19 cellular contexts compared by ENCODE assay signal in the genomic region with DNA sequence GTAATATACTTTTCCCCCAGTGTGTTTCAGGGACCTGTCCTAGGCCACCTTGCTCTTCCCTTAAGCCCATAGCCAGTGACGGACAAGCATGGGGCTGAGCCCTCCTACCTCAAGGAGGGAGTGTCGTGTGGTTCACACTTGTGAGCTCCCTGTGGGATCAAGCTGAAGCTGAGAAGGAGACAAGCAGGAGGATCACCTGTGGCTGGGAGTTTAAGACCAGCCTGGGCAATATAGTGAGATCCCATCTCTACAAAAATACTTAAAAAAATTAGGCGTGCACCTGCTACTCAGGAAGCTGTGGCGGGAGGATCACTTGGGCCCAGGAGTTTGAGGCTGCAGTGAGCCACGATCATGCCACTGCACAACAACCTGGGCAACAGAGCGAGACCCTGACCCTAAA.
A peak's percentile ranks its signal among the peaks of the same experiment; 100 is the strongest.
DNase-seq lines count a peak whose midpoint lies in the region; ATAC-seq and TF ChIP-seq lines count a peak whose summit lies in the region.
"Had no signal": no experiment of that assay in that cellular context is flagged by ENCODE, and none has a peak within 500 bp of the region (broad histone marks: within the 10 kb centered on the region; RNA-seq: fewer than 3 reads in every experiment).

No MANE protein-coding gene starts in this region.

- no peak overlapping the region for H3K4me3 Mint-ChIP-seq in activated T-cell treated with anti-CD3 and anti-CD28 coated beads, Interleukin-2, amount 50 U/mL, for 24 hours
- H3K4me3 Mint-ChIP-seq in natural killer cell treated with Interleukin-12 subunit alpha and Interleukin-12 subunit beta and Interleukin-15 and Interleukin-18, amount 100 ng/mL, for 72 hours = no peak overlapping the region
- H3K4me3 Mint-ChIP-seq in natural killer cell (no peak overlapping the region), endothelial cell (ENCODE audit: unreplicated experiment) (peak overlapping the region; percentile 79)
- H3K4me3 Mint-ChIP-seq: CD4-positive, alpha-beta memory T cell had no signal

- no peak for ATAC-seq in natural killer cell treated with Interleukin-12 subunit alpha and Interleukin-12 subunit beta and Interleukin-15 and Interleukin-18, amount 100 ng/mL, for 72 hours
- ATAC-seq in natural killer cell = no peak
- ATAC-seq: A549 had no signal

- intact Hi-C loops in natural killer cell (cut with micrococcal nuclease) = no loop called here

- peak overlapping the region; percentile 26 for H3K27ac Mint-ChIP-seq in activated T-cell treated with anti-CD3 and anti-CD28 coated beads, Interleukin-2, amount 50 U/mL, for 24 hours
- H3K27ac Mint-ChIP-seq in natural killer cell treated with Interleukin-12 subunit alpha and Interleukin-12 subunit beta and Interleukin-15 and Interleukin-18, amount 100 ng/mL, for 72 hours = peak overlapping the region; percentile 49 to 80
- no peak overlapping the region for H3K27ac Mint-ChIP-seq in natural killer cell
- H3K27ac Mint-ChIP-seq in endothelial cell (ENCODE audit: unreplicated experiment) = no peak overlapping the region

- H4K20me1 ChIP-seq in osteoblast (ENCODE audit: insufficient read depth, low read length) = no peaks in the 10 kb centered on the region

- no peak overlapping the region for H3K27ac ChIP-seq in osteoblast (ENCODE audit: low read depth, low read length)
- H3K27ac ChIP-seq: A549 had no signal

- H3K36me3 ChIP-seq in osteoblast (ENCODE audit: insufficient read depth, low read length) = peaks cover 55% of the 10 kb centered on the region

- no peak overlapping the region for H3K4me3 ChIP-seq in osteoblast (ENCODE audit: insufficient read depth, low read length)
- H3K4me3 ChIP-seq: A549 had no signal

- H3K36me3 Mint-ChIP-seq in activated T-cell treated with anti-CD3 and anti-CD28 coated beads, Interleukin-2, amount 50 U/mL, for 24 hours (ENCODE audit: low read depth) = peaks cover 76% of the 10 kb centered on the region
- peaks cover 20% of the 10 kb centered on the region for H3K36me3 Mint-ChIP-seq in natural killer cell treated with Interleukin-12 subunit alpha and Interleukin-12 subunit beta and Interleukin-15 and Interleukin-18, amount 100 ng/mL, for 72 hours
- H3K36me3 Mint-ChIP-seq in natural killer cell (peaks cover 14% of the 10 kb centered on the region), endothelial cell (ENCODE audit: low read depth, unreplicated experiment) (peaks cover 54% of the 10 kb centered on the region)

- H3K79me2 ChIP-seq in osteoblast (ENCODE audit: insufficient read depth, low read length) = no peaks in the 10 kb centered on the region

- peaks cover 13% of the 10 kb centered on the region for H3K4me1 Mint-ChIP-seq in activated T-cell treated with anti-CD3 and anti-CD28 coated beads, Interleukin-2, amount 50 U/mL, for 24 hours (ENCODE audit: low read depth)
- H3K4me1 Mint-ChIP-seq in natural killer cell treated with Interleukin-12 subunit alpha and Interleukin-12 subunit beta and Interleukin-15 and Interleukin-18, amount 100 ng/mL, for 72 hours (ENCODE audit: low read depth in 2 of 2) = peaks cover 14 to 15% of the 10 kb centered on the region in 2 donors
- H3K4me1 Mint-ChIP-seq in natural killer cell (peaks cover 1 to 12% of the 10 kb centered on the region in 2 donors), endothelial cell (ENCODE audit: unreplicated experiment) (peaks cover 8% of the 10 kb centered on the region)

- no peak overlapping the region for H3K4me2 ChIP-seq in osteoblast (ENCODE audit: insufficient read depth, low read length)
- H3K4me2 ChIP-seq: A549 had no signal

- no peak for DNase-seq in activated T-cell treated with anti-CD3 and anti-CD28 coated beads, Interleukin-2, amount 50 U/mL, for 24 hours
- DNase-seq in activated T-cell treated with anti-CD3 and anti-CD28 coated beads for 4 hours (no peak), natural killer cell (no peak), endothelial cell (ENCODE audit: low spot score) (no peak), osteoblast (ENCODE audit: insufficient read length, low spot score, missing footprints) (no peak), AG20443 (ENCODE audit: low spot score) (no peak)
- DNase-seq in natural killer cell treated with Interleukin-12 subunit alpha and Interleukin-12 subunit beta and Interleukin-15 and Interleukin-18, amount 100 ng/mL, for 72 hours (ENCODE audit: low spot score) = no peak
- DNase-seq: 8988T; ACHN; C1 segment of cervical spinal cord; Calu3; CD4-positive, alpha-beta memory T cell; COR-L47; DMS53; DMS79 treated with DMSO at 0.1 percent for 48 hours; GF-D8; H7; HCEC 1CT had no signal

- no peaks in the 10 kb centered on the region for H3K27me3 ChIP-seq in osteoblast (ENCODE audit: insufficient read depth, low read length)

- peaks cover 7% of the 10 kb centered on the region for H3K4me1 ChIP-seq in osteoblast (ENCODE audit: insufficient read depth, low read length)
- H3K4me1 ChIP-seq: A549 had no signal

- H3K9me3 ChIP-seq in osteoblast (ENCODE audit: low read depth, low read length) = no peaks in the 10 kb centered on the region
- H3K9me3 ChIP-seq: A549 had no signal

- no peaks in the 10 kb centered on the region for H3K27me3 Mint-ChIP-seq in activated T-cell treated with anti-CD3 and anti-CD28 coated beads, Interleukin-2, amount 50 U/mL, for 24 hours
- H3K27me3 Mint-ChIP-seq in natural killer cell treated with Interleukin-12 subunit alpha and Interleukin-12 subunit beta and Interleukin-15 and Interleukin-18, amount 100 ng/mL, for 72 hours = no peaks in the 10 kb centered on the region
- H3K27me3 Mint-ChIP-seq in natural killer cell (ENCODE audit: low read depth in 2 of 2) = no peaks in the 10 kb centered on the region
- H3K27me3 Mint-ChIP-seq in endothelial cell (ENCODE audit: unreplicated experiment) = no peaks in the 10 kb centered on the region
- H3K27me3 Mint-ChIP-seq: CD4-positive, alpha-beta memory T cell had no signal

- no peak overlapping the region for H2AFZ ChIP-seq in osteoblast (ENCODE audit: low read length)

- TF ChIP-seq CTCF in natural killer cell (IDR thresholded peaks at IDR 0.05) (no peak), endothelial cell (IDR thresholded peaks at IDR 0.05; ENCODE audit: unreplicated experiment) (no peak), osteoblast (IDR thresholded peaks at IDR 0.05; ENCODE audit: extremely low read depth, low read depth, low read length) (no peak)

- H3K9me3 Mint-ChIP-seq in activated T-cell treated with anti-CD3 and anti-CD28 coated beads, Interleukin-2, amount 50 U/mL, for 24 hours = no peaks in the 10 kb centered on the region
- H3K9me3 Mint-ChIP-seq in natural killer cell treated with Interleukin-12 subunit alpha and Interleukin-12 subunit beta and Interleukin-15 and Interleukin-18, amount 100 ng/mL, for 72 hours = no peaks in the 10 kb centered on the region
- H3K9me3 Mint-ChIP-seq in natural killer cell (no peaks in the 10 kb centered on the region), endothelial cell (ENCODE audit: unreplicated experiment) (no peaks in the 10 kb centered on the region)
- H3K9me3 Mint-ChIP-seq: CD4-positive, alpha-beta memory T cell had no signal

Comparison
In these comparisons a context has a peak if more than half of its experiments do, and no peak if none do; other contexts are left out.
1. H3K27ac Mint-ChIP-seq: peak in activated T-cell treated with anti-CD3 and anti-CD28 coated beads, Interleukin-2, amount 50 U/mL, for 24 hours (single experiment) and natural killer cell treated with Interleukin-12 subunit alpha and Interleukin-12 subunit beta and Interleukin-15 and Interleukin-18, amount 100 ng/mL, for 72 hours (2 of 2); none in natural killer cell (0 of 2) and endothelial cell (single experiment).